In the genomic region with DNA sequence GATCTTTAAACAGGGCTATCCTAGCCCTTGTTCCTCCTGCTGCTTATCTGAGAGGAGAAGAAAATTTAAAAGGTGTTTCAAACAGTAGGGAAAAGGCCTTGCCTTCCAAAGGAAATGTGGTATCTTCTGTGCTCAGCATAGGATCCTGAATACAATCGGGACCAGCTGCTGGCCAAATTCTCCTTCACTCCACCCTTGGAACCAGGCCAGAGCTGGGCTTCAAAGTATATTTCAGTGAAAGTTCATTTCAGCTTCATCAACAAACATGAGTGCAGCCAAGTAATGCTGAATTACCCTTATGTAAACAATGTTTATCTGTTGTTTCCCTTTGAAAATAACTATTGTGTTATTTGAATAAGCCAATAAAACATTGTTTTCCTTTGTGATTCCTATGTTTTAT, we compare ENCODE assay signal across 18 cellular contexts.
A peak's percentile ranks its signal among the peaks of the same experiment; 100 is the strongest.
DNase-seq lines count a peak whose midpoint lies in the region; ATAC-seq and TF ChIP-seq lines count a peak whose summit lies in the region.
"Had no signal": no experiment of that assay in that cellular context is flagged by ENCODE, and none has a peak within 500 bp of the region (broad histone marks: within the 10 kb centered on the region; RNA-seq: fewer than 3 reads in every experiment).

No MANE protein-coding gene starts in this region.

- TF ChIP-seq POLR2A in thyroid gland (IDR thresholded peaks at IDR 0.05), result no peak

- peak in 6 of 8 donors; percentile 28 to 70 (median 48) for ATAC-seq in heart right ventricle
- ATAC-seq: activated T-cell treated with anti-CD3 and anti-CD28 coated beads, Interleukin-2, amount 50 U/mL, for 72 hours; effector memory CD8-positive, alpha-beta T cell; T-helper 17 cell had no signal

- WGBS in heart right ventricle, 2 donors, result 7 to 12% methylated on average over 1 of the region's 1 CpG
- 14 to 18% methylated on average over 1 of the region's 1 CpG for WGBS in thyroid gland, 2 donors

- no peaks in the 10 kb centered on the region for H3K27me3 Mint-ChIP-seq in activated T-helper 1 cell treated with anti-CD3 and anti-CD28 coated beads, Interleukin-12 subunit alpha, Interleukin-12 subunit beta, Interleukin-2, Interleukin-4 antibody, amounts not matched to agents 30 ng/mL and 10 ng/mL and 1 ng/mL, durations not matched to agents 14 hours and 24 hours and 36 hours (ENCODE audit: insufficient read depth)
- H3K27me3 Mint-ChIP-seq: effector memory CD8-positive, alpha-beta T cell; T-helper 17 cell had no signal

- H3K36me3 ChIP-seq in heart right ventricle (no peaks in the 10 kb centered on the region), thyroid gland (no peaks in the 10 kb centered on the region)

- TF ChIP-seq CTCF in heart right ventricle (IDR thresholded peaks at IDR 0.05) (no peak), thyroid gland (IDR thresholded peaks at IDR 0.05) (no peak)

- H3K4me1 Mint-ChIP-seq in activated T-helper 1 cell treated with anti-CD3 and anti-CD28 coated beads, Interleukin-12 subunit alpha, Interleukin-12 subunit beta, Interleukin-2, Interleukin-4 antibody, amounts not matched to agents 30 ng/mL and 10 ng/mL and 1 ng/mL, durations not matched to agents 14 hours and 24 hours and 36 hours (ENCODE audit: low read depth), result no peaks in the 10 kb centered on the region
- H3K4me1 Mint-ChIP-seq: T-helper 17 cell had no signal

- H3K27ac Mint-ChIP-seq in activated T-helper 1 cell treated with anti-CD3 and anti-CD28 coated beads, Interleukin-12 subunit alpha, Interleukin-12 subunit beta, Interleukin-2, Interleukin-4 antibody, amounts not matched to agents 30 ng/mL and 10 ng/mL and 1 ng/mL, durations not matched to agents 14 hours and 24 hours and 36 hours, result no peak overlapping the region
- H3K27ac Mint-ChIP-seq: activated T-cell treated with anti-CD3 and anti-CD28 coated beads, Interleukin-2, amount 50 U/mL, for 72 hours; effector memory CD8-positive, alpha-beta T cell; T-helper 17 cell had no signal

- no peaks in the 10 kb centered on the region for H3K9me3 ChIP-seq in heart right ventricle
- no peaks in the 10 kb centered on the region for H3K9me3 ChIP-seq in thyroid gland

- no peaks in the 10 kb centered on the region for H3K9me3 Mint-ChIP-seq in activated T-helper 1 cell treated with anti-CD3 and anti-CD28 coated beads, Interleukin-12 subunit alpha, Interleukin-12 subunit beta, Interleukin-2, Interleukin-4 antibody, amounts not matched to agents 30 ng/mL and 10 ng/mL and 1 ng/mL, durations not matched to agents 14 hours and 24 hours and 36 hours
- H3K9me3 Mint-ChIP-seq: effector memory CD8-positive, alpha-beta T cell had no signal

- no peak overlapping the region for H3K4me3 Mint-ChIP-seq in activated T-helper 1 cell treated with anti-CD3 and anti-CD28 coated beads, Interleukin-12 subunit alpha, Interleukin-12 subunit beta, Interleukin-2, Interleukin-4 antibody, amounts not matched to agents 30 ng/mL and 10 ng/mL and 1 ng/mL, durations not matched to agents 14 hours and 24 hours and 36 hours
- H3K4me3 Mint-ChIP-seq: activated T-cell treated with anti-CD3 and anti-CD28 coated beads, Interleukin-2, amount 50 U/mL, for 72 hours; effector memory CD8-positive, alpha-beta T cell; T-helper 17 cell had no signal

- H3K36me3 Mint-ChIP-seq in activated T-helper 1 cell treated with anti-CD3 and anti-CD28 coated beads, Interleukin-12 subunit alpha, Interleukin-12 subunit beta, Interleukin-2, Interleukin-4 antibody, amounts not matched to agents 30 ng/mL and 10 ng/mL and 1 ng/mL, durations not matched to agents 14 hours and 24 hours and 36 hours (ENCODE audit: low read depth), result no peaks in the 10 kb centered on the region

- H3K27me3 ChIP-seq in heart right ventricle (no peaks in the 10 kb centered on the region), thyroid gland (no peaks in the 10 kb centered on the region)

- peaks cover 0 to 51% (median 22%) of the 10 kb centered on the region in 9 donors for H3K4me1 ChIP-seq in heart right ventricle
- no peaks in the 10 kb centered on the region for H3K4me1 ChIP-seq in thyroid gland

- H3K27ac ChIP-seq in heart right ventricle, result peak overlapping the region in 8 of 10 donors; percentile 2 to 61 (median 29)
- H3K27ac ChIP-seq in thyroid gland, result peak overlapping the region in 2 of 3 donors; percentile 7 to 21
- H3K27ac ChIP-seq: KMS-11, PC-9 had no signal

- H3K4me3 ChIP-seq in heart right ventricle (no peak overlapping the region), thyroid gland (replicated peaks in 1 of 3) (no peak overlapping the region)
- H3K4me3 ChIP-seq: PC-9 had no signal

- intact Hi-C loops in heart right ventricle (cut with DNase I) (loop anchor here in 5 of 10 donors (2.0 to 10.0 kb wide), 8 partner anchors 36 to 238 kb away; a partner anchor contains a TSS), thyroid gland (cut with DNase I) (no loop called here)
- intact Hi-C loops in activated T-helper 1 cell treated with anti-CD3 and anti-CD28 coated beads, Interleukin-12 subunit alpha, Interleukin-12 subunit beta, Interleukin-2, Interleukin-4 antibody, amounts not matched to agents 30 ng/mL and 10 ng/mL and 1 ng/mL, durations not matched to agents 14 hours and 24 hours and 36 hours (cut with micrococcal nuclease), result no loop called here

- DNase-seq in DMS 273 (lab: John Stamatoyannopoulos, UW; ENCODE audit: unreplicated experiment) (peak; percentile 65), DMS 273 treated with DMSO at 0.1 percent for 48 hours (lab: John Stamatoyannopoulos, UW) (no peak), SHP77 treated with DMSO at 0.1 percent for 48 hours (lab: John Stamatoyannopoulos, UW) (peak; percentile 31), heart right ventricle (peak; percentile 60 to 74), thyroid gland (peak in 1 of 2 donors; percentile 21), amniotic stem cell (lab: John Stamatoyannopoulos, UW) (no peak), occipital lobe (lab: John Stamatoyannopoulos, UW) (no peak)
- no peak for DNase-seq in activated T-helper 1 cell treated with anti-CD3 and anti-CD28 coated beads, Interleukin-12 subunit alpha, Interleukin-12 subunit beta, Interleukin-2, Interleukin-4 antibody, amounts not matched to agents 30 ng/mL and 10 ng/mL and 1 ng/mL, durations not matched to agents 14 hours and 24 hours and 36 hours (ENCODE audit: low spot score)
- DNase-seq: activated CD4-positive, alpha-beta T cell treated with anti-CD3 and anti-CD28 coated beads for 48 hours; activated T-cell treated with anti-CD3 and anti-CD28 coated beads, Interleukin-2, amount 50 U/mL, for 72 hours; effector memory CD8-positive, alpha-beta T cell; hippocampal formation; mesendoderm; stimulated activated CD4-positive, alpha-beta T cell treated with anti-CD3 and anti-CD28 coated beads, Interleukin-15, amount 100 ng/mL, for 24 hours; T-helper 17 cell; trophoblast cell had no signal

Comparison
In these comparisons a context has a peak if more than half of its experiments do, and no peak if none do; other contexts are left out.
1. DNase-seq: peak in DMS 273 (single experiment), SHP77 treated with DMSO at 0.1 percent for 48 hours (single experiment) and heart right ventricle (2 of 2); none in DMS 273 treated with DMSO at 0.1 percent for 48 hours (single experiment), amniotic stem cell (single experiment), occipital lobe (single experiment) and activated T-helper 1 cell treated with anti-CD3 and anti-CD28 coated beads, Interleukin-12 subunit alpha, Interleukin-12 subunit beta, Interleukin-2, Interleukin-4 antibody, amounts not matched to agents 30 ng/mL and 10 ng/mL and 1 ng/mL, durations not matched to agents 14 hours and 24 hours and 36 hours (single experiment).